In the genomic region with DNA sequence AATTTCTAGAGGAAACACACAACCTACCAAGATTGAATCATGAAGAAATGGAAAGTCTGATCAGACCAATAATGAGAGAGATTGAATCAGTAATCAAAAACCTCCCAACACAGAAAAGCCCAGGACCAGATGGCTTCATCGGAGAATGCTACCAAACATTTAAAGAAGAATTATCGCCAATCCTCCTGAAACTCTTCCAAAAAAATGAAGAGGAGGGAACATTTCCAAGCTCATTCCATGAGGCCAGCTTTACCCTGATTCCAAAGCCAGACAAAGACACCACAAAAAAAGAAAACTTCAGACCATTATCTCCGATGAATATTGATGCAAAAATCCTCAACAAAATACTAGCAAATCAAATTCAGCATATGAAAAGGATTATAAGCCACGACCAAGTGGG, we compare ENCODE assay signal across 26 cellular contexts.
"Had no signal": no experiment of that assay in that cellular context is flagged by ENCODE, and none has a peak within 500 bp of the region (broad histone marks: within the 10 kb centered on the region; RNA-seq: fewer than 3 reads in every experiment).

No MANE protein-coding gene starts in this region.

- H3K9me3 ChIP-seq: ovary, prostate gland, sigmoid colon, testis had no signal

- DNase-seq: activated CD4-positive, alpha-beta T cell treated with anti-CD3 and anti-CD28 coated beads for 4 hours; activated CD4-positive, alpha-beta T cell treated with anti-CD3 and anti-CD28 coated beads, Interleukin-2, amount 50 U/mL, for 4 hours; activated effector memory CD4-positive, alpha-beta T cell treated with Interleukin-2 at 50 U/mL for 16 hours; activated naive CD4-positive, alpha-beta T cell treated with Interleukin-2 at 50 U/mL for 16 hours; activated T-cell treated with anti-CD3 and anti-CD28 coated beads for 4 hours; activated T-cell treated with anti-CD3 and anti-CD28 coated beads, Interleukin-2, amount 50 U/mL, for 72 hours; anterior cingulate cortex; dorsolateral prefrontal cortex; effector memory CD4-positive, alpha-beta T cell; hippocampal formation; left cardiac atrium; left ventricle myocardium superior; ovary; retina; sigmoid colon; small intestine; stimulated activated CD4-positive, alpha-beta T cell treated with anti-CD3 and anti-CD28 coated beads, Interleukin-15, amount 100 ng/mL, for 24 hours; stimulated activated CD4-positive, alpha-beta T cell treated with anti-CD3 and anti-CD28 coated beads, Interleukin-2, amount 100 ng/mL, for 24 hours; stimulated activated naive CD4-positive, alpha-beta T cell; testis; transverse colon had no signal

- H3K27ac ChIP-seq: coronary artery, dorsolateral prefrontal cortex, gastroesophageal sphincter, ovary, prostate gland, sigmoid colon, testis, transverse colon, VCaP had no signal

- H3K4me1 ChIP-seq: gastroesophageal sphincter, prostate gland, sigmoid colon, testis had no signal

- ATAC-seq: activated T-cell treated with anti-CD3 and anti-CD28 coated beads, Interleukin-2, amount 50 U/mL, for 72 hours; gastroesophageal sphincter; left cardiac atrium; left ventricle myocardium superior had no signal

- H3K4me3 ChIP-seq: coronary artery, dorsolateral prefrontal cortex, gastroesophageal sphincter, ovary, prostate gland, sigmoid colon, testis, transverse colon had no signal

- H3K27me3 ChIP-seq: gastroesophageal sphincter, ovary, sigmoid colon, testis, transverse colon had no signal

- H3K36me3 ChIP-seq: gastroesophageal sphincter, ovary, prostate gland, sigmoid colon had no signal

- FAIRE-seq: keratinocyte, small intestine had no signal
